ENCODE assay signal across 1 cellular context in genomic region chr12:21607701-21608100, GRCh38.
TF ChIP-seq lines count a peak whose summit lies in the region.

No MANE protein-coding gene starts in this region.

TF ChIP-seq in WTC11, 78 proteins besides CTCF, POLR2A, EP300 and RAD21 (continued from another document):
- TF ChIP-seq STAT6 (CRISPR knock-in tag; conservative IDR thresholded peaks at IDR 0.05; ENCODE audit: low read depth) (no peak), USF2 (CRISPR knock-in tag; IDR thresholded peaks at IDR 0.05) (no peak)
